ENCODE assay signal across 2 cellular contexts in genomic region chr6:11018225-11018624, GRCh38.
TF ChIP-seq lines count a peak whose summit lies in the region.

No MANE protein-coding gene starts in this region.

TF ChIP-seq in HepG2, 621 proteins besides CTCF, POLR2A, EP300 and RAD21 (continued from another document and continues in another):
- no peak for TF ChIP-seq TCF7 (IDR thresholded peaks at IDR 0.05; ENCODE audit: low read depth)
- TF ChIP-seq, protein P1, sequence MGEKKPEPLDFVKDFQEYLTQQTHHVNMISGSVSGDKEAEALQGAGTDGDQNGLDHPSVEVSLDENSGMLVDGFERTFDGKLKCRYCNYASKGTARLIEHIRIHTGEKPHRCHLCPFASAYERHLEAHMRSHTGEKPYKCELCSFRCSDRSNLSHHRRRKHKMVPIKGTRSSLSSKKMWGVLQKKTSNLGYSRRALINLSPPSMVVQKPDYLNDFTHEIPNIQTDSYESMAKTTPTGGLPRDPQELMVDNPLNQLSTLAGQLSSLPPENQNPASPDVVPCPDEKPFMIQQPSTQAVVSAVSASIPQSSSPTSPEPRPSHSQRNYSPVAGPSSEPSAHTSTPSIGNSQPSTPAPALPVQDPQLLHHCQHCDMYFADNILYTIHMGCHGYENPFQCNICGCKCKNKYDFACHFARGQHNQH (CRISPR knock-in tag; IDR thresholded peaks at IDR 0.05), result no peak
- no peak for TF ChIP-seq REXO4 (CRISPR knock-in tag; IDR thresholded peaks at IDR 0.05; ENCODE audit: borderline replicate concordance)
- no peak for TF ChIP-seq ZNF282 (IDR thresholded peaks at IDR 0.05; ENCODE audit: partially characterized antibody)
- TF ChIP-seq, protein P2, sequence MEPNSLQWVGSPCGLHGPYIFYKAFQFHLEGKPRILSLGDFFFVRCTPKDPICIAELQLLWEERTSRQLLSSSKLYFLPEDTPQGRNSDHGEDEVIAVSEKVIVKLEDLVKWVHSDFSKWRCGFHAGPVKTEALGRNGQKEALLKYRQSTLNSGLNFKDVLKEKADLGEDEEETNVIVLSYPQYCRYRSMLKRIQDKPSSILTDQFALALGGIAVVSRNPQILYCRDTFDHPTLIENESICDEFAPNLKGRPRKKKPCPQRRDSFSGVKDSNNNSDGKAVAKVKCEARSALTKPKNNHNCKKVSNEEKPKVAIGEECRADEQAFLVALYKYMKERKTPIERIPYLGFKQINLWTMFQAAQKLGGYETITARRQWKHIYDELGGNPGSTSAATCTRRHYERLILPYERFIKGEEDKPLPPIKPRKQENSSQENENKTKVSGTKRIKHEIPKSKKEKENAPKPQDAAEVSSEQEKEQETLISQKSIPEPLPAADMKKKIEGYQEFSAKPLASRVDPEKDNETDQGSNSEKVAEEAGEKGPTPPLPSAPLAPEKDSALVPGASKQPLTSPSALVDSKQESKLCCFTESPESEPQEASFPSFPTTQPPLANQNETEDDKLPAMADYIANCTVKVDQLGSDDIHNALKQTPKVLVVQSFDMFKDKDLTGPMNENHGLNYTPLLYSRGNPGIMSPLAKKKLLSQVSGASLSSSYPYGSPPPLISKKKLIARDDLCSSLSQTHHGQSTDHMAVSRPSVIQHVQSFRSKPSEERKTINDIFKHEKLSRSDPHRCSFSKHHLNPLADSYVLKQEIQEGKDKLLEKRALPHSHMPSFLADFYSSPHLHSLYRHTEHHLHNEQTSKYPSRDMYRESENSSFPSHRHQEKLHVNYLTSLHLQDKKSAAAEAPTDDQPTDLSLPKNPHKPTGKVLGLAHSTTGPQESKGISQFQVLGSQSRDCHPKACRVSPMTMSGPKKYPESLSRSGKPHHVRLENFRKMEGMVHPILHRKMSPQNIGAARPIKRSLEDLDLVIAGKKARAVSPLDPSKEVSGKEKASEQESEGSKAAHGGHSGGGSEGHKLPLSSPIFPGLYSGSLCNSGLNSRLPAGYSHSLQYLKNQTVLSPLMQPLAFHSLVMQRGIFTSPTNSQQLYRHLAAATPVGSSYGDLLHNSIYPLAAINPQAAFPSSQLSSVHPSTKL (CRISPR knock-in tag; IDR thresholded peaks at IDR 0.05), result peak; percentile 22; the same call in 1 of the 2 replicates
- no peak for TF ChIP-seq CAMTA2 (CRISPR knock-in tag; IDR thresholded peaks at IDR 0.05; ENCODE audit: borderline replicate concordance)
- TF ChIP-seq, protein P3, sequence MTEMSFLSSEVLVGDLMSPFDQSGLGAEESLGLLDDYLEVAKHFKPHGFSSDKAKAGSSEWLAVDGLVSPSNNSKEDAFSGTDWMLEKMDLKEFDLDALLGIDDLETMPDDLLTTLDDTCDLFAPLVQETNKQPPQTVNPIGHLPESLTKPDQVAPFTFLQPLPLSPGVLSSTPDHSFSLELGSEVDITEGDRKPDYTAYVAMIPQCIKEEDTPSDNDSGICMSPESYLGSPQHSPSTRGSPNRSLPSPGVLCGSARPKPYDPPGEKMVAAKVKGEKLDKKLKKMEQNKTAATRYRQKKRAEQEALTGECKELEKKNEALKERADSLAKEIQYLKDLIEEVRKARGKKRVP (CRISPR knock-in tag; IDR thresholded peaks at IDR 0.05), result peak; percentile 83 to 92
- TF ChIP-seq IKZF4 (CRISPR knock-in tag; IDR thresholded peaks at IDR 0.05; ENCODE audit: borderline replicate concordance, low read depth, not compliant biosample characterization), result no peak
- TF ChIP-seq ZNF446 (CRISPR knock-in tag; IDR thresholded peaks at IDR 0.05), result no peak
- TF ChIP-seq CEBPG (CRISPR knock-in tag; IDR thresholded peaks at IDR 0.05), result peak; percentile 93
- no peak for TF ChIP-seq NFYC (CRISPR knock-in tag; IDR thresholded peaks at IDR 0.05)
- TF ChIP-seq ZNF230 (CRISPR knock-in tag; IDR thresholded peaks at IDR 0.05), result no peak
- TF ChIP-seq FOXA3 (CRISPR knock-in tag; IDR thresholded peaks at IDR 0.05), result peak; percentile 41; the same call in 1 of the 2 replicates
- TF ChIP-seq ZNF225 (CRISPR knock-in tag; IDR thresholded peaks at IDR 0.05), result no peak
- no peak for TF ChIP-seq ZNF891 (CRISPR knock-in tag; IDR thresholded peaks at IDR 0.05)
- no peak for TF ChIP-seq MXD4 (CRISPR knock-in tag; IDR thresholded peaks at IDR 0.05)
- TF ChIP-seq BCL6 (CRISPR knock-in tag; IDR thresholded peaks at IDR 0.05), result 0 out of 2 replicates have a peak, but pooled peaks have one; percentile 12
- TF ChIP-seq CREB1 (IDR thresholded peaks at IDR 0.05), result no peak
- no peak for TF ChIP-seq CREB1 (CRISPR knock-in tag; IDR thresholded peaks at IDR 0.05)
- TF ChIP-seq ZNF274 (CRISPR knock-in tag; IDR thresholded peaks at IDR 0.05), result no peak
- peak; percentile 29; the same call in 1 of the 2 replicates for TF ChIP-seq NCOA2 (CRISPR knock-in tag; IDR thresholded peaks at IDR 0.05)
- no peak for TF ChIP-seq CENPT (CRISPR knock-in tag; IDR thresholded peaks at IDR 0.05; ENCODE audit: low read depth)
- no peak for TF ChIP-seq SNAPC5 (CRISPR knock-in tag; IDR thresholded peaks at IDR 0.05; ENCODE audit: borderline replicate concordance)
- TF ChIP-seq RBM39 (IDR thresholded peaks at IDR 0.05; ENCODE audit: low read depth, low read length, poor library complexity, severe bottlenecking), result no peak
- no peak for TF ChIP-seq FOXA1 (IDR thresholded peaks at IDR 0.05)
- no peak for TF ChIP-seq FOXA1 (CRISPR knock-in tag; IDR thresholded peaks at IDR 0.05)
- no peak for TF ChIP-seq SALL2 (CRISPR knock-in tag; IDR thresholded peaks at IDR 0.05)
- TF ChIP-seq, protein P4, sequence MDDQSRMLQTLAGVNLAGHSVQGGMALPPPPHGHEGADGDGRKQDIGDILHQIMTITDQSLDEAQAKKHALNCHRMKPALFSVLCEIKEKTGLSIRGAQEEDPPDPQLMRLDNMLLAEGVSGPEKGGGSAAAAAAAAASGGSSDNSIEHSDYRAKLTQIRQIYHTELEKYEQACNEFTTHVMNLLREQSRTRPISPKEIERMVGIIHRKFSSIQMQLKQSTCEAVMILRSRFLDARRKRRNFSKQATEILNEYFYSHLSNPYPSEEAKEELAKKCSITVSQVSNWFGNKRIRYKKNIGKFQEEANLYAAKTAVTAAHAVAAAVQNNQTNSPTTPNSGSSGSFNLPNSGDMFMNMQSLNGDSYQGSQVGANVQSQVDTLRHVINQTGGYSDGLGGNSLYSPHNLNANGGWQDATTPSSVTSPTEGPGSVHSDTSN (CRISPR knock-in tag; IDR thresholded peaks at IDR 0.05; ENCODE audit: borderline replicate concordance), result no peak
- TF ChIP-seq BORCS8-MEF2B (CRISPR knock-in tag; IDR thresholded peaks at IDR 0.05), result no peak

TF ChIP-seq in WTC11, 78 proteins besides CTCF, POLR2A, EP300 and RAD21 (continued from another document):
- TF ChIP-seq GABPB1 (CRISPR knock-in tag; IDR thresholded peaks at IDR 0.05), result peak; percentile 94
